8 cellular contexts compared by ENCODE assay signal in genomic region chrX:96182366-96182765, GRCh38.
DNase-seq lines count a peak whose midpoint lies in the region; ATAC-seq, FAIRE-seq and TF ChIP-seq lines count a peak whose summit lies in the region.

No MANE protein-coding gene starts in this region.

- no peak overlapping the region for H3K14ac ChIP-seq in neuronal stem cell (ENCODE audit: low read length)

- no peak overlapping the region for H3K27ac Mint-ChIP-seq in neural progenitor cell
- H3K27ac Mint-ChIP-seq in effector memory CD8-positive, alpha-beta T cell, result no peak overlapping the region

- no peaks in the 10 kb centered on the region for H3K79me2 ChIP-seq in neural progenitor cell (ENCODE audit: low read depth)

- no peaks in the 10 kb centered on the region for H4K20me1 ChIP-seq in neural progenitor cell (ENCODE audit: low read depth)

- H3K18ac ChIP-seq in neuronal stem cell (ENCODE audit: low read length), result no peak overlapping the region

- no peak overlapping the region for H2AK5ac ChIP-seq in neuronal stem cell (ENCODE audit: low read depth, low read length)

- no peak overlapping the region for H3K4me3 ChIP-seq in LNCaP clone FGC (ENCODE audit: low read depth, low read length)
- no peak overlapping the region for H3K4me3 ChIP-seq in bronchial epithelial cell (ENCODE audit: low read depth, low read length)
- no peak overlapping the region for H3K4me3 ChIP-seq in neural progenitor cell
- no peak overlapping the region for H3K4me3 ChIP-seq in neuronal stem cell (ENCODE audit: low read length in 2 of 2)
- no peak overlapping the region for H3K4me3 ChIP-seq in thyroid gland (replicated peaks in 1 of 3)

- H3K27ac ChIP-seq in neural progenitor cell, result no peak overlapping the region
- no peak overlapping the region for H3K27ac ChIP-seq in neuronal stem cell (replicated peaks; ENCODE audit: low read length)
- no peak overlapping the region for H3K27ac ChIP-seq in thyroid gland

- H3K79me1 ChIP-seq in neuronal stem cell (ENCODE audit: low read depth, low read length), result no peaks in the 10 kb centered on the region

- H3K4me2 ChIP-seq in neural progenitor cell, result no peak overlapping the region
- H3K4me2 ChIP-seq in neuronal stem cell (ENCODE audit: insufficient read depth, low read length, poor library complexity, severe bottlenecking), result no peak overlapping the region

- no peak for FAIRE-seq in bronchial epithelial cell (lab: Jason Lieb, UNC)

- H3K27me3 Mint-ChIP-seq in neural progenitor cell (ENCODE audit: insufficient read depth, low read depth), result peaks cover 3% of the 10 kb centered on the region
- no peaks in the 10 kb centered on the region for H3K27me3 Mint-ChIP-seq in effector memory CD8-positive, alpha-beta T cell

- H3K4me1 ChIP-seq in neural progenitor cell (peaks cover 4% of the 10 kb centered on the region), neuronal stem cell (ENCODE audit: control insufficient read depth in 2 of 2, insufficient read depth in 1 of 2, low read depth in 1 of 2, low read length in 2 of 2) (peaks cover 0 to 4% of the 10 kb centered on the region in 2 donors), thyroid gland (no peaks in the 10 kb centered on the region)

- peaks cover 15% of the 10 kb centered on the region for H3K4me1 Mint-ChIP-seq in neural progenitor cell
- no peaks in the 10 kb centered on the region for H3K4me1 Mint-ChIP-seq in effector memory CD8-positive, alpha-beta T cell (ENCODE audit: low read depth in 2 of 2)

- no peak overlapping the region for H2AFZ ChIP-seq in neural progenitor cell (replicated peaks)
- H2AFZ ChIP-seq in neuronal stem cell (ENCODE audit: low read length), result no peak overlapping the region

- H3K9ac ChIP-seq in neural progenitor cell (no peak overlapping the region), neuronal stem cell (ENCODE audit: low read depth, low read length, poor library complexity) (no peak overlapping the region)

- no peak overlapping the region for H2BK120ac ChIP-seq in neuronal stem cell (ENCODE audit: low read depth, low read length)

- intact Hi-C loops in thyroid gland (cut with DNase I), result no loop called here

- H3K9me3 Mint-ChIP-seq in neural progenitor cell, result no peaks in the 10 kb centered on the region
- H3K9me3 Mint-ChIP-seq in effector memory CD8-positive, alpha-beta T cell, result peaks cover 3 to 5% of the 10 kb centered on the region in 2 donors

- no peaks in the 10 kb centered on the region for H3K9me3 ChIP-seq in neural progenitor cell (ENCODE audit: low read depth)
- no peaks in the 10 kb centered on the region for H3K9me3 ChIP-seq in neuronal stem cell (replicated peaks in 1 of 2; ENCODE audit: control insufficient read depth in 2 of 2, insufficient read depth in 1 of 2, low read depth in 1 of 2, low read length in 2 of 2)
- no peaks in the 10 kb centered on the region for H3K9me3 ChIP-seq in thyroid gland

- H3K36me3 Mint-ChIP-seq in neural progenitor cell, result no peaks in the 10 kb centered on the region
- no peaks in the 10 kb centered on the region for H3K36me3 Mint-ChIP-seq in effector memory CD8-positive, alpha-beta T cell (ENCODE audit: insufficient read depth)

- TF ChIP-seq POLR2A in thyroid gland (IDR thresholded peaks at IDR 0.05), result no peak

- TF ChIP-seq CTCF in LNCaP clone FGC (IDR thresholded peaks at IDR 0.05; ENCODE audit: control insufficient read depth, extremely low read depth, insufficient read depth), result peak; percentile 76
- TF ChIP-seq CTCF in bronchial epithelial cell (IDR thresholded peaks at IDR 0.05; ENCODE audit: insufficient read depth, low read length, severe bottlenecking), result peak; percentile 60
- peak; percentile 59 for TF ChIP-seq CTCF in neural progenitor cell (IDR thresholded peaks at IDR 0.05)
- peak in 1 of 6 experiments; percentile 7 for TF ChIP-seq CTCF in thyroid gland (IDR thresholded peaks at IDR 0.05)

- H2BK12ac ChIP-seq in neuronal stem cell (ENCODE audit: low read length), result no peak overlapping the region

- ATAC-seq in GM18502 (IDR thresholded peaks at IDR 0.05; ENCODE audit: poor library complexity, unreplicated experiment) (peak; percentile 49), HG02840 (IDR thresholded peaks at IDR 0.05; ENCODE audit: low FRiP score, unreplicated experiment) (no peak)
- ATAC-seq in effector memory CD8-positive, alpha-beta T cell (replicated peaks), result no peak

- no peak overlapping the region for H4K91ac ChIP-seq in neuronal stem cell (ENCODE audit: low read depth, low read length, poor library complexity)

- no CpG with 5 or more reads among the region's 1 CpG for WGBS in neuronal stem cell (ENCODE audit: extremely low coverage in 2 of 2, insufficient read length in 2 of 2, insufficient replicate concordance in 1 of 2), 2 donors
- WGBS in thyroid gland, 2 donors, result 50 to 53% methylated on average over 1 of the region's 1 CpG

- H3K23ac ChIP-seq in neuronal stem cell (ENCODE audit: low read depth, low read length, poor library complexity), result no peak overlapping the region

- H2BK5ac ChIP-seq in neuronal stem cell (ENCODE audit: low read length), result no peak overlapping the region

- no peak overlapping the region for H2BK15ac ChIP-seq in neuronal stem cell (ENCODE audit: low read length)

- H3K27me3 ChIP-seq in bronchial epithelial cell (ENCODE audit: control insufficient read depth, insufficient read depth, low read length) (no peaks in the 10 kb centered on the region), neural progenitor cell (no peaks in the 10 kb centered on the region), neuronal stem cell (ENCODE audit: control insufficient read depth in 3 of 3, insufficient read depth in 3 of 3, low read depth in 1 of 3, low read length in 3 of 3) (no peaks in the 10 kb centered on the region), thyroid gland (no peaks in the 10 kb centered on the region)

- H3K4ac ChIP-seq in neuronal stem cell (ENCODE audit: low read length), result no peak overlapping the region

- no peaks in the 10 kb centered on the region for H3K36me3 ChIP-seq in bronchial epithelial cell (ENCODE audit: control insufficient read depth, insufficient read depth, low read length)
- no peaks in the 10 kb centered on the region for H3K36me3 ChIP-seq in neural progenitor cell
- H3K36me3 ChIP-seq in neuronal stem cell (replicated peaks in 1 of 2; ENCODE audit: control insufficient read depth in 2 of 2, insufficient read depth in 2 of 2, low read length in 2 of 2), result no peaks in the 10 kb centered on the region
- H3K36me3 ChIP-seq in thyroid gland, result no peaks in the 10 kb centered on the region

- no peak overlapping the region for H4K8ac ChIP-seq in neuronal stem cell (ENCODE audit: low read depth, low read length)

- H3K4me3 Mint-ChIP-seq in neural progenitor cell, result no peak overlapping the region
- no peak overlapping the region for H3K4me3 Mint-ChIP-seq in effector memory CD8-positive, alpha-beta T cell

- DNase-seq in LNCaP clone FGC (ENCODE audit: low read depth) (peak; percentile 19), bronchial epithelial cell (ENCODE audit: low read depth) (peak; percentile 52), neural progenitor cell (ENCODE audit: low spot score) (peak; percentile 38), neuronal stem cell (ENCODE audit: low spot score) (no peak), thyroid gland (no peak)
- no peak for DNase-seq in effector memory CD8-positive, alpha-beta T cell

- H3F3A ChIP-seq in neural progenitor cell (ENCODE audit: low read depth), result no peaks in the 10 kb centered on the region

Comparison
In these comparisons a context has a peak if more than half of its experiments do, and no peak if none do; other contexts are left out.
1. DNase-seq: peak in LNCaP clone FGC (single experiment), bronchial epithelial cell (single experiment) and neural progenitor cell (single experiment); none in effector memory CD8-positive, alpha-beta T cell (0 of 3), neuronal stem cell (single experiment) and thyroid gland (0 of 2).